Comparison of ENCODE assay signal across 1 cellular context in the genomic region with DNA sequence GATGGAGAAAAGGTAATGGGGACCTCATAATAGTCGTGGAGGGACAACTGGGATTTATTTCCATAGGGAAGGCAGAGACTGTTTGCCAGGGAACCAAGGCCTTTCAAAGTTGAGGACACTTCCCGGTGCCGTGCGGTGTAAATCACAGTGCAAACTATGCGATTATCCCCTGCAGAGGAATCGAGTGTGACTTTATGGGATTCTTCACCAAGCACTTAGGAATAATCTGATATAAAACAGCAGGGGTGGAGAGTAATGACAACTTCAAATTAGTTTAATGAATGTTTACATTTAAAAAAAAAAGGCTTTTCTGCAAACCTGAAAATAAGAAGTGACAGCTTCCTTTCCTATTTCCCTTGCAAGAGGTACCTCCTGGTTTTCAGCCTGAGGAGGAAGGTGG.
TF ChIP-seq lines count a peak whose summit lies in the region.

No MANE protein-coding gene starts in this region.

TF ChIP-seq in GM23338, 12 proteins besides CTCF, POLR2A, EP300 and RAD21 (continued from another document):
- TF ChIP-seq POLR2AphosphoS5 (IDR thresholded peaks at IDR 0.05; ENCODE audit: low read depth) (no peak), NANOG (IDR thresholded peaks at IDR 0.05; ENCODE audit: borderline replicate concordance) (no peak), EZH2phosphoT487 (IDR thresholded peaks at IDR 0.05; ENCODE audit: unreplicated experiment) (no peak)
